8 cellular contexts compared by ENCODE assay signal in the genomic region with DNA sequence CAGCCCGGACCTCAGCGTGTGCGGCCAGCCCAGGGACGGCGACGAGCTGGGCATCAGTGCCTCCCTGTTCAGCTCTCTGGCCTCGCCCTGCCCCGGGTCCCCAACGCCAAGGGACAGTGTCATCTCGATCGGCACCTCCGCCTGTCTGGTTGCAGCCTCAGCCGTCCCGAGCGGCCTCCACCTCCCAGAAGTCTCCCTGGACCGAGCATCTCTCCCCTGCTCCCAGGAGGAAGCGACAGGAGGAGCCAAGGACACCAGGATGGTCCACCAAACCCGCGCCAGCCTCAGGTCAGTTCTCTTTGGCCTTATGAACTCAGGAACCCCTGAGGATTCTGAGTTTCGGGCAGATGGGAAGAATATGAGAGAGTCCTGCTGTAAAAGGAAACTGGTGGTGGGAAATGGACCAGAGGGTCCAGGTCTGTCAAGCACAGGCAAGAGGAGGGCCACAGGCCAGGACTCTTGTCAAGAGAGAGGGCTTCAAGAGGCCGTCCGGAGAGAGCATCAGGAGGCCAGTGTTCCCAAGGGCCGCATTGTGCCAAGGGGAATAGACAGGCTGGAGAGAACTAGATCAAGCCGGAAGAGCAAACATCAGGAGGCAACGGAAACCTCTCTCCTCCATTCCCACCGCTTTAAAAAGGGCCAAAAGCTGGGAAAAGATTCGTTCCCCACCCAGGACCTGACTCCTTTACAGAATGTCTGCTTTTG. TPM values are rescaled to one million over a fixed set of nuclear protein-coding genes. Genes with fewer than 3 reads are reported as not detected.
DNase-seq lines count a peak whose midpoint lies in the region; ATAC-seq, FAIRE-seq and TF ChIP-seq lines count a peak whose summit lies in the region.

No MANE protein-coding gene starts in this region.

- intact Hi-C loops in activated naive CD4-positive, alpha-beta T cell treated with anti-CD3 and anti-CD28 coated beads for 36 hours (cut with micrococcal nuclease), result loop anchor here (10.0 kb wide), 1 partner anchor 420 kb away; a partner anchor contains a TSS
- intact Hi-C loops in kidney (cut with DNase I), result loop anchor here (5.0 kb wide), 1 partner anchor 47 kb away; no protein-coding TSS in a partner anchor

- no peaks in the 10 kb centered on the region for H3K27me3 ChIP-seq in tibial nerve

- POLR2A ChIA-PET in activated CD8-positive, alpha-beta T cell treated with anti-CD3 and anti-CD28 coated beads, Interleukin-2, amount 10 ng/mL, durations not matched to agents 7 days and 5 days (lab: Charles Lee), result interaction anchor here (0.7 to 2.9 kb wide), 9 partner anchors 8 to 121 kb away, joined by 3 to 18 read pairs (median 5); a partner anchor contains a TSS

- no peak overlapping the region for H3K9ac ChIP-seq in kidney (ENCODE audit: low read length in 2 of 2)

- H3K4me1 ChIP-seq in kidney (ENCODE audit: control insufficient read depth in 1 of 2, insufficient read depth in 1 of 2, low read depth in 1 of 2, low read length in 2 of 2) (peaks cover 7 to 11% of the 10 kb centered on the region in 2 donors), tibial nerve (peaks cover 2 to 42% (median 19%) of the 10 kb centered on the region in 4 donors)

- H3K9me3 ChIP-seq in kidney (ENCODE audit: control insufficient read depth in 1 of 2, low read length in 2 of 2), result no peaks in the 10 kb centered on the region
- no peaks in the 10 kb centered on the region for H3K9me3 ChIP-seq in tibial nerve

- TF ChIP-seq CTCF in kidney (IDR thresholded peaks at IDR 0.05; ENCODE audit: borderline replicate concordance, extremely low read depth, insufficient read depth), result no peak
- TF ChIP-seq CTCF in tibial nerve (IDR thresholded peaks at IDR 0.05), result no peak

- no peak for ATAC-seq in activated CD8-positive, alpha-beta T cell treated with anti-CD3 and anti-CD28 coated beads, Interleukin-2, amount 10 ng/mL, durations not matched to agents 7 days and 5 days
- ATAC-seq in GM18502 (IDR thresholded peaks at IDR 0.05; ENCODE audit: poor library complexity, unreplicated experiment), result no peak

- TF ChIP-seq EP300 in tibial nerve (IDR thresholded peaks at IDR 0.05), result no peak

- peaks cover 54% of the 10 kb centered on the region for H3K4me1 Mint-ChIP-seq in activated naive CD4-positive, alpha-beta T cell treated with anti-CD3 and anti-CD28 coated beads for 36 hours (ENCODE audit: low read depth)
- peaks cover 63% of the 10 kb centered on the region for H3K4me1 Mint-ChIP-seq in activated CD8-positive, alpha-beta T cell treated with anti-CD3 and anti-CD28 coated beads, Interleukin-2, amount 10 ng/mL, durations not matched to agents 7 days and 5 days (ENCODE audit: low read depth)

- no peak for DNase-seq in activated naive CD4-positive, alpha-beta T cell treated with anti-CD3 and anti-CD28 coated beads for 36 hours
- no peak for DNase-seq in activated naive CD4-positive, alpha-beta T cell treated with Interleukin-2 at 50 U/mL for 16 hours
- no peak for DNase-seq in activated CD8-positive, alpha-beta T cell treated with anti-CD3 and anti-CD28 coated beads, Interleukin-2, amount 10 ng/mL, durations not matched to agents 7 days and 5 days
- DNase-seq in kidney (no peak), tibial nerve (ENCODE audit: low spot score in 2 of 2) (no peak), globus pallidus (ENCODE audit: low spot score) (no peak), NCI-H187 (lab: John Stamatoyannopoulos, UW) (no peak)

- H3K9me3 Mint-ChIP-seq in activated naive CD4-positive, alpha-beta T cell treated with anti-CD3 and anti-CD28 coated beads for 36 hours, result no peaks in the 10 kb centered on the region
- H3K9me3 Mint-ChIP-seq in activated CD8-positive, alpha-beta T cell treated with anti-CD3 and anti-CD28 coated beads, Interleukin-2, amount 10 ng/mL, durations not matched to agents 7 days and 5 days (ENCODE audit: insufficient read depth), result no peaks in the 10 kb centered on the region

- peak overlapping the region; percentile 50 to 93 for H3K4me3 ChIP-seq in kidney (ENCODE audit: low read length in 2 of 2)
- H3K4me3 ChIP-seq in tibial nerve, result peak overlapping the region; percentile 74 to 93 (median 78)

- H3K27ac ChIP-seq in kidney (ENCODE audit: low read depth in 2 of 2, low read length in 2 of 2), result no peak overlapping the region
- H3K27ac ChIP-seq in tibial nerve, result peak overlapping the region in 1 of 4 donors; percentile 87

- H3K27ac Mint-ChIP-seq in activated naive CD4-positive, alpha-beta T cell treated with anti-CD3 and anti-CD28 coated beads for 36 hours, result peak overlapping the region; percentile 61
- H3K27ac Mint-ChIP-seq in activated CD8-positive, alpha-beta T cell treated with anti-CD3 and anti-CD28 coated beads, Interleukin-2, amount 10 ng/mL, durations not matched to agents 7 days and 5 days, result peak overlapping the region; percentile 90

- peak overlapping the region; percentile 93 for H3K4me3 Mint-ChIP-seq in activated naive CD4-positive, alpha-beta T cell treated with anti-CD3 and anti-CD28 coated beads for 36 hours
- peak overlapping the region; percentile 92 for H3K4me3 Mint-ChIP-seq in activated CD8-positive, alpha-beta T cell treated with anti-CD3 and anti-CD28 coated beads, Interleukin-2, amount 10 ng/mL, durations not matched to agents 7 days and 5 days

- H3K36me3 ChIP-seq in kidney (ENCODE audit: control insufficient read depth in 1 of 2, insufficient read depth in 2 of 2, low read length in 2 of 2), result peaks cover 2 to 5% of the 10 kb centered on the region in 2 donors
- peaks cover 0 to 3% (median 0%) of the 10 kb centered on the region in 3 donors for H3K36me3 ChIP-seq in tibial nerve

- no peak for TF ChIP-seq POLR2A in tibial nerve (IDR thresholded peaks at IDR 0.05)

- no peak for FAIRE-seq in kidney (lab: Jason Lieb, UNC)

- H3K27me3 Mint-ChIP-seq in activated naive CD4-positive, alpha-beta T cell treated with anti-CD3 and anti-CD28 coated beads for 36 hours (ENCODE audit: low read depth), result no peaks in the 10 kb centered on the region
- no peaks in the 10 kb centered on the region for H3K27me3 Mint-ChIP-seq in activated CD8-positive, alpha-beta T cell treated with anti-CD3 and anti-CD28 coated beads, Interleukin-2, amount 10 ng/mL, durations not matched to agents 7 days and 5 days (ENCODE audit: low read depth)

- 16 to 25% methylated on average over 19 to 27 of the region's 27 CpGs for WGBS in tibial nerve, 2 donors

- CTCF ChIA-PET in activated naive CD4-positive, alpha-beta T cell treated with anti-CD3 and anti-CD28 coated beads for 36 hours (lab: Charles Lee), result interaction anchor here (0.5 to 4.3 kb wide), 4 partner anchors 13 to 419 kb away, joined by 3 to 35 read pairs (median 4); no protein-coding TSS in a partner anchor
- CTCF ChIA-PET in activated CD8-positive, alpha-beta T cell treated with anti-CD3 and anti-CD28 coated beads, Interleukin-2, amount 10 ng/mL, durations not matched to agents 7 days and 5 days (lab: Charles Lee), result interaction anchor here (1.0 to 3.1 kb wide), 6 partner anchors 11 to 120 kb away, joined by 3 to 29 read pairs (median 9); no protein-coding TSS in a partner anchor

- peaks cover 63% of the 10 kb centered on the region for H3K36me3 Mint-ChIP-seq in activated naive CD4-positive, alpha-beta T cell treated with anti-CD3 and anti-CD28 coated beads for 36 hours (ENCODE audit: low read depth)
- H3K36me3 Mint-ChIP-seq in activated CD8-positive, alpha-beta T cell treated with anti-CD3 and anti-CD28 coated beads, Interleukin-2, amount 10 ng/mL, durations not matched to agents 7 days and 5 days (ENCODE audit: low read depth), result peaks cover 63% of the 10 kb centered on the region

RNA-seq across cellular contexts. Expression of a gene that starts 0.8 kb away (rescaled TPM):
- 10 to 100 TPM; 20.5 to 21.8 TPM for total RNA-seq in activated naive CD4-positive, alpha-beta T cell treated with anti-CD3 and anti-CD28 coated beads for 36 hours
- total RNA-seq in activated CD8-positive, alpha-beta T cell treated with anti-CD3 and anti-CD28 coated beads, Interleukin-2, amount 10 ng/mL, durations not matched to agents 7 days and 5 days, result 10 to 100 TPM; 27.0 to 28.1 TPM
- total RNA-seq in kidney (0.38 TPM), tibial nerve (under 1 TPM in 1 of 4 donors, not detected in 3; 0.21 TPM)
- not detected for polyA plus RNA-seq in kidney (ENCODE audit: insufficient read depth, low read depth, low replicate concordance)

RNA-seq across cellular contexts. Expression of a gene that starts 28.6 kb away (rescaled TPM):
- total RNA-seq in activated naive CD4-positive, alpha-beta T cell treated with anti-CD3 and anti-CD28 coated beads for 36 hours, result 10 to 100 TPM; 45.2 to 47.4 TPM
- total RNA-seq in activated CD8-positive, alpha-beta T cell treated with anti-CD3 and anti-CD28 coated beads, Interleukin-2, amount 10 ng/mL, durations not matched to agents 7 days and 5 days, result 1 to 10 TPM; 7.8 to 8.1 TPM
- total RNA-seq in kidney (8.4 TPM), tibial nerve (under 1 TPM in 1 of 4 donors, not detected in 3; 0.42 TPM)
- polyA plus RNA-seq in kidney (ENCODE audit: insufficient read depth, low read depth, low replicate concordance), result not detected

RNA-seq across cellular contexts. Expression of a gene that starts 55.9 kb away (rescaled TPM):
- 10 to 100 TPM; 41.8 to 44.0 TPM for total RNA-seq in activated naive CD4-positive, alpha-beta T cell treated with anti-CD3 and anti-CD28 coated beads for 36 hours
- total RNA-seq in activated CD8-positive, alpha-beta T cell treated with anti-CD3 and anti-CD28 coated beads, Interleukin-2, amount 10 ng/mL, durations not matched to agents 7 days and 5 days, result 10 to 100 TPM; 39.7 to 43.1 TPM
- 25.6 TPM for total RNA-seq in kidney
- polyA plus RNA-seq in kidney (ENCODE audit: insufficient read depth, low read depth, low replicate concordance), result 77.1 TPM
- 10 to 100 TPM; 12.6 to 23.4 (median 18.9) TPM for total RNA-seq in tibial nerve

RNA-seq across cellular contexts. Expression of a gene that starts 56.1 kb away (rescaled TPM):
- total RNA-seq in activated naive CD4-positive, alpha-beta T cell treated with anti-CD3 and anti-CD28 coated beads for 36 hours, result 10 to 100 TPM; 17.7 to 19.3 TPM
- 10 to 100 TPM; 16.1 to 18.0 TPM for total RNA-seq in activated CD8-positive, alpha-beta T cell treated with anti-CD3 and anti-CD28 coated beads, Interleukin-2, amount 10 ng/mL, durations not matched to agents 7 days and 5 days
- total RNA-seq in kidney (158 TPM), tibial nerve (100 to 1,000 TPM; 183 to 303 (median 249) TPM)
- 128 TPM for polyA plus RNA-seq in kidney (ENCODE audit: insufficient read depth, low read depth, low replicate concordance)

Comparison
In these comparisons a context has a peak if more than half of its experiments do, and no peak if none do; other contexts are left out.
1. RNA of a gene that starts 0.8 kb away (total RNA-seq): 27.0 to 28.1 TPM in activated CD8-positive, alpha-beta T cell treated with anti-CD3 and anti-CD28 coated beads, Interleukin-2, amount 10 ng/mL, durations not matched to agents 7 days and 5 days and 20.5 to 21.8 TPM in activated naive CD4-positive, alpha-beta T cell treated with anti-CD3 and anti-CD28 coated beads for 36 hours; 0.38 TPM in kidney (single experiment) and 0.21 TPM in tibial nerve; every median in the first group is over 10 times any median in the second.